Comparison of ENCODE assay signal across 8 cellular contexts in genomic region chr7:66740980-66741705, GRCh38. TPM values are rescaled to one million over a fixed set of nuclear protein-coding genes. Genes with fewer than 3 reads are reported as not detected.
DNase-seq lines count a peak whose midpoint lies in the region; ATAC-seq and TF ChIP-seq lines count a peak whose summit lies in the region.
"Not testable (repeated sequence)": the region's sequence is repeated elsewhere in the genome, so short reads cannot be mapped to it uniquely, and the experiment has no call there.

No MANE protein-coding gene starts in this region.

- peak in 3 of 5 donors; percentile 36 to 56 (median 51) for DNase-seq in CD4-positive, alpha-beta memory T cell
- DNase-seq in OCI-M1 (lab: John Stamatoyannopoulos, UW) (peak; percentile 86), mesothelial cell of epicardium (ENCODE audit: low spot score in 2 of 2, unreplicated experiment in 2 of 2) (peak in 1 of 2 experiments; percentile 28)
- DNase-seq in activated T-cell treated with anti-CD3 and anti-CD28 coated beads, Interleukin-2, amount 50 U/mL, for 24 hours: not testable (repeated sequence)
- DNase-seq in stimulated activated CD8-positive, alpha-beta memory T cell treated with anti-CD3 and anti-CD28 coated beads, Interleukin-12 subunit alpha, Interleukin-12 subunit beta, amount 100 ng/mL, for 1 hour (ENCODE audit: low read depth): peak; percentile 10

- H3K4me3 ChIP-seq in CD4-positive, alpha-beta memory T cell (ENCODE audit: low read length in 2 of 2): peak overlapping the region; percentile 40 to 76

- peaks cover 14 to 53% (median 35%) of the 10 kb centered on the region in 4 donors for H3K4me1 Mint-ChIP-seq in CD4-positive, alpha-beta memory T cell
- peaks cover 51% of the 10 kb centered on the region for H3K4me1 Mint-ChIP-seq in activated T-cell treated with anti-CD3 and anti-CD28 coated beads, Interleukin-2, amount 50 U/mL, for 24 hours (ENCODE audit: low read depth)
- peaks cover 15% of the 10 kb centered on the region for H3K4me1 Mint-ChIP-seq in mesothelial cell of epicardium

- POLR2A ChIA-PET in CD4-positive, alpha-beta memory T cell (lab: Charles Lee; ENCODE audit: partially characterized antibody): interaction anchor here (0.8 to 2.5 kb wide), 14 partner anchors 17 to 666 kb away, joined by 3 to 17 read pairs (median 6); partner anchors contain the start of genes KCTD7, SBDS, TMEM248 and TYW1

- peak; percentile 39 for ATAC-seq in GM19467 (IDR thresholded peaks at IDR 0.05; ENCODE audit: unreplicated experiment)
- ATAC-seq in HG03442 (IDR thresholded peaks at IDR 0.05; ENCODE audit: unreplicated experiment): peak; percentile 37
- ATAC-seq in esophagus mucosa: peak; percentile 65

- CTCF ChIA-PET in CD4-positive, alpha-beta memory T cell (lab: Charles Lee; ENCODE audit: partially characterized antibody): interaction anchor here (1.2 kb wide), 1 partner anchor 182 kb away, joined by 5 read pairs; no protein-coding TSS in a partner anchor

- TF ChIP-seq CTCF in mesothelial cell of epicardium (IDR thresholded peaks at IDR 0.05; ENCODE audit: unreplicated experiment): not testable (repeated sequence)

- not testable (repeated sequence) for H3K27me3 Mint-ChIP-seq in CD4-positive, alpha-beta memory T cell; activated T-cell treated with anti-CD3 and anti-CD28 coated beads, Interleukin-2, amount 50 U/mL, for 24 hours; mesothelial cell of epicardium (ENCODE audit: low read depth)

- H3K4me1 ChIP-seq in CD4-positive, alpha-beta memory T cell (ENCODE audit: insufficient read depth, low read length): peaks cover 16% of the 10 kb centered on the region

- intact Hi-C loops in CD4-positive, alpha-beta memory T cell (cut with micrococcal nuclease): loop anchor here (1.0 to 10.0 kb wide), 10 partner anchors 59 to 1946 kb away; partner anchors contain the start of genes KCTD7, TMEM248, TPST1 and TYW1

- H3K4me3 Mint-ChIP-seq in CD4-positive, alpha-beta memory T cell: peak overlapping the region; percentile 91 to 98 (median 94)
- peak overlapping the region; percentile 97 for H3K4me3 Mint-ChIP-seq in activated T-cell treated with anti-CD3 and anti-CD28 coated beads, Interleukin-2, amount 50 U/mL, for 24 hours
- H3K4me3 Mint-ChIP-seq in mesothelial cell of epicardium: peak overlapping the region; percentile 93

- peak overlapping the region; percentile 85 for H3K27ac ChIP-seq in CD4-positive, alpha-beta memory T cell (ENCODE audit: low read depth, low read length)

- H3K9me3 ChIP-seq in CD4-positive, alpha-beta memory T cell (ENCODE audit: control insufficient read depth in 1 of 2, low read length in 2 of 2): not testable (repeated sequence)

- peak overlapping the region; percentile 87 to 99 (median 95) for H3K27ac Mint-ChIP-seq in CD4-positive, alpha-beta memory T cell
- H3K27ac Mint-ChIP-seq in activated T-cell treated with anti-CD3 and anti-CD28 coated beads, Interleukin-2, amount 50 U/mL, for 24 hours: peak overlapping the region; percentile 96
- H3K27ac Mint-ChIP-seq in mesothelial cell of epicardium: peak overlapping the region; percentile 95

- not testable (repeated sequence) for H3K36me3 ChIP-seq in CD4-positive, alpha-beta memory T cell (ENCODE audit: insufficient read depth, low read length)

- not testable (repeated sequence) for H3K27me3 ChIP-seq in CD4-positive, alpha-beta memory T cell (ENCODE audit: insufficient read depth, low read length)

- not testable (repeated sequence) for H3K9me3 Mint-ChIP-seq in CD4-positive, alpha-beta memory T cell; activated T-cell treated with anti-CD3 and anti-CD28 coated beads, Interleukin-2, amount 50 U/mL, for 24 hours; mesothelial cell of epicardium

- H3K36me3 Mint-ChIP-seq in CD4-positive, alpha-beta memory T cell: peaks cover 3 to 20% of the 10 kb centered on the region in 2 donors
- H3K36me3 Mint-ChIP-seq in activated T-cell treated with anti-CD3 and anti-CD28 coated beads, Interleukin-2, amount 50 U/mL, for 24 hours (ENCODE audit: low read depth): peaks cover 43% of the 10 kb centered on the region
- H3K36me3 Mint-ChIP-seq in mesothelial cell of epicardium: not testable (repeated sequence)

RNA-seq across cellular contexts. Expression of gene RABGEF1, which starts 0.6 kb away (rescaled TPM):
- 10 to 100 TPM; 23.0 to 28.6 TPM for total RNA-seq in CD4-positive, alpha-beta memory T cell
- polyA plus RNA-seq in CD4-positive, alpha-beta memory T cell: 10 to 100 TPM; 16.2 to 21.9 TPM
- total RNA-seq in esophagus mucosa: 26.9 TPM
- total RNA-seq in mesothelial cell of epicardium: 21.8 to 24.6 TPM (median 22.6 TPM) in 3 replicates
